In the genomic region with DNA sequence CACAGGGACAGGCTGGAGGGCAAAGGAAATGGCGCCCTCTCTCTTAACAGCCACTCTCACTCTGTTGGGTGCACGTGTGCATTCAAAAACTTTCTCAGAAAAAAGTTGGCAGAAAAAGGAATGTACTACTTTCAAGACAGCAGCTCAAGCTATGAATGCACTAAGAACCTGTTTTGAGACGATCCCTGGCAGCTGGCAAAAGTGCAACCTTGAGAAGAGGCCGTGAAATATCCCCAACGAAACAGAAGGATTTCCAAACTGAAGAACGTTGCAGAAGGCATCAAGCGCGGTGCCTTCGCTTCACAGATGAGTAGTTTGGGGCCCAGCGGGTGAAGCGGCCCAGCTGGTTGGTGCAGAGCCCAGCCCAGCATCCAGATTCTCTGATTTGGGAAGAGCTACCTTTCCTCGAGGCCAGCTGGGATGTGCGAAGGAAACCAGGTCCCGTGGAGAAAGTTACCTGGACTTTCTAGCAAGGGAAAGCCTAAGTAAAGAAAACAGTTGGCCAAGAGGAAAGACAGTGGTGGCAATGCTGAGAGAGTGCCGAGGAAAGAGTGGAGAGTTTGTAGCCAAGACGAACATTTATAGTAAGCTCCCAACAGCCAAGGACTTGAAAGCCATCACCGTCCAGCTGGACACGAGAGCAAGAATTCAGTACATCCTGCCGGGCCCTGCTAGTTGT, we compare ENCODE assay signal across 30 cellular contexts. TPM values are rescaled to one million over a fixed set of nuclear protein-coding genes. Genes with fewer than 3 reads are reported as not detected.
"Had no signal": no experiment of that assay in that cellular context is flagged by ENCODE, and none has a peak within 500 bp of the region (broad histone marks: within the 10 kb centered on the region; RNA-seq: fewer than 3 reads in every experiment).

No MANE protein-coding gene starts in this region.

- H3K9me3 ChIP-seq: left lung, tibial nerve, uterus had no signal

- H3K4me1 Mint-ChIP-seq: activated B cell treated with CpG ODN at 0.5 μM for 24 hours; activated naive CD4-positive, alpha-beta T cell treated with anti-CD3 and anti-CD28 coated beads, Interleukin-2, amount 10 ng/mL, durations not matched to agents 7 days and 5 days; activated naive CD8-positive, alpha-beta T cell treated with anti-CD3 and anti-CD28 coated beads, Interleukin-2, amount 50 U/mL, for 24 hours had no signal

- ATAC-seq: activated naive CD8-positive, alpha-beta T cell treated with anti-CD3 and anti-CD28 coated beads, Interleukin-2, amount 50 U/mL, for 24 hours; left lung; naive thymus-derived CD4-positive, alpha-beta T cell; T-helper 17 cell had no signal

- H3K27ac Mint-ChIP-seq: activated B cell treated with CpG ODN at 0.5 μM for 24 hours; activated naive CD4-positive, alpha-beta T cell treated with anti-CD3 and anti-CD28 coated beads, Interleukin-2, amount 10 ng/mL, durations not matched to agents 7 days and 5 days; activated naive CD8-positive, alpha-beta T cell treated with anti-CD3 and anti-CD28 coated beads, Interleukin-2, amount 50 U/mL, for 24 hours; immature natural killer cell; progenitor cell of endocrine pancreas; stimulated activated naive CD8-positive, alpha-beta T cell treated with anti-CD3 and anti-CD28 coated beads, Interleukin-15, Interleukin-2, amounts not matched to agents 100 ng/mL and 50 ng/mL, for 24 hours; T-helper 17 cell had no signal

- H3K9me3 Mint-ChIP-seq: activated B cell treated with CpG ODN at 0.5 μM for 24 hours; activated naive CD4-positive, alpha-beta T cell treated with anti-CD3 and anti-CD28 coated beads, Interleukin-2, amount 10 ng/mL, durations not matched to agents 7 days and 5 days; activated naive CD8-positive, alpha-beta T cell treated with anti-CD3 and anti-CD28 coated beads, Interleukin-2, amount 50 U/mL, for 24 hours; immature natural killer cell; naive thymus-derived CD4-positive, alpha-beta T cell; stimulated activated naive CD8-positive, alpha-beta T cell treated with anti-CD3 and anti-CD28 coated beads, Interleukin-15, Interleukin-2, amounts not matched to agents 100 ng/mL and 50 ng/mL, for 24 hours had no signal

- H3K4me3 ChIP-seq: cardiac muscle cell, hepatocyte, left lung, lung, tibial nerve, uterus had no signal

- H3K4me1 ChIP-seq: uterus had no signal

- FAIRE-seq: frontal cortex had no signal

- H3K27ac ChIP-seq: cardiac muscle cell, hepatocyte, left lung, tibial nerve, uterus had no signal

- H3K4me3 Mint-ChIP-seq: activated B cell treated with CpG ODN at 0.5 μM for 24 hours; activated naive CD4-positive, alpha-beta T cell treated with anti-CD3 and anti-CD28 coated beads, Interleukin-2, amount 10 ng/mL, durations not matched to agents 7 days and 5 days; activated naive CD8-positive, alpha-beta T cell treated with anti-CD3 and anti-CD28 coated beads, Interleukin-2, amount 50 U/mL, for 24 hours; immature natural killer cell; naive thymus-derived CD4-positive, alpha-beta T cell; stimulated activated naive CD8-positive, alpha-beta T cell treated with anti-CD3 and anti-CD28 coated beads, Interleukin-15, Interleukin-2, amounts not matched to agents 100 ng/mL and 50 ng/mL, for 24 hours; T-helper 17 cell had no signal

- DNase-seq: activated B cell treated with CpG ODN at 0.5 μM for 24 hours; activated CD4-positive, alpha-beta T cell treated with anti-CD3 and anti-CD28 coated beads for 4 hours; activated CD4-positive, alpha-beta T cell treated with anti-CD3 and anti-CD28 coated beads, Interleukin-2, amount 50 U/mL, for 48 hours; activated CD8-positive, alpha-beta memory T cell treated with anti-CD3 and anti-CD28 coated beads, Interleukin-2, amount 50 U/mL, for 48 hours; activated effector memory CD4-positive, alpha-beta T cell treated with anti-CD3 and anti-CD28 coated beads, Interleukin-2, amount 50 U/mL, for 16 hours; activated naive CD4-positive, alpha-beta T cell treated with anti-CD3 and anti-CD28 coated beads, Interleukin-2, amount 10 ng/mL, durations not matched to agents 7 days and 5 days; activated naive CD8-positive, alpha-beta T cell treated with anti-CD3 and anti-CD28 coated beads, Interleukin-2, amount 50 U/mL, for 24 hours; activated T-cell treated with anti-CD3 and anti-CD28 coated beads, Interleukin-2, amount 50 U/mL, for 48 hours; dermis blood vessel endothelial cell; effector CD8-positive, alpha-beta T cell; glutamatergic neuron; immature natural killer cell; kidney glomerular epithelial cell; naive thymus-derived CD4-positive, alpha-beta T cell; retina; stimulated activated CD4-positive, alpha-beta T cell treated with anti-CD3 and anti-CD28 coated beads, Interleukin-12 subunit alpha, Interleukin-12 subunit beta, amount 100 ng/mL, for 4 hours; stimulated activated CD4-positive, alpha-beta T cell treated with anti-CD3 and anti-CD28 coated beads, Interleukin-4, amount 100 ng/mL, for 4 hours; substantia nigra; T-helper 17 cell; uterus had no signal

- H3K27me3 ChIP-seq: hepatocyte, uterus had no signal

- H3K36me3 Mint-ChIP-seq: activated naive CD4-positive, alpha-beta T cell treated with anti-CD3 and anti-CD28 coated beads, Interleukin-2, amount 10 ng/mL, durations not matched to agents 7 days and 5 days had no signal

- H3K36me3 ChIP-seq: uterus had no signal

RNA-seq across cellular contexts. Expression of a gene that starts 56.1 kb away (rescaled TPM):
- total RNA-seq: activated B cell treated with CpG ODN at 0.5 μM for 24 hours; activated CD8-positive, alpha-beta memory T cell treated with anti-CD3 and anti-CD28 coated beads for 36 hours; cardiac muscle cell; dermis blood vessel endothelial cell; hepatocyte; left lung; lung; naive thymus-derived CD4-positive, alpha-beta T cell; osteoblast; progenitor cell of endocrine pancreas; T-helper 17 cell; tibial nerve; uterus had no signal

RNA-seq across cellular contexts. Expression of a gene that starts 57.2 kb away (rescaled TPM):
- total RNA-seq: activated B cell treated with CpG ODN at 0.5 μM for 24 hours; activated CD8-positive, alpha-beta memory T cell treated with anti-CD3 and anti-CD28 coated beads for 36 hours; cardiac muscle cell; dermis blood vessel endothelial cell; frontal cortex; hepatocyte; naive thymus-derived CD4-positive, alpha-beta T cell; osteoblast; progenitor cell of endocrine pancreas; tibial nerve had no signal
